16 cellular contexts compared by ENCODE assay signal in the genomic region with DNA sequence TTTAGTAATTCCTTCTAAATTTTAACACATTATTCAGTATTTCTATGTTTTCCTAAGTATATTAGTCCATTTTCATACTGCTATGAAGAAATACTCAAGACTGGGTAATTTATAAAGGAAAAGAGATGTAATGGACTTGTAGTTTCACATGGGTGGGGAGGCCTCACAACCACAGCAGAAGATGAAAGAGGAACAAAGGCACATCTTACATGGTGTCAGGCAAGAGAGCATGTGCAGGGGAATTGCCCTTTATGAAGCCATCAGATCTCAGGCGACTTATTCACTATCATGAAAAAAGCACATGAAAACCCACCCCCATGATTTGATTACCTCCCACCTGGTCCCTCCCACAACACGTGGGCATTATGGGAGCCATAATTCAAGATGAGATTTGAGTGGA. TPM values are rescaled to one million over a fixed set of nuclear protein-coding genes. Genes with fewer than 3 reads are reported as not detected.
DNase-seq lines count a peak whose midpoint lies in the region; ATAC-seq, FAIRE-seq and TF ChIP-seq lines count a peak whose summit lies in the region.
"Had no signal": no experiment of that assay in that cellular context is flagged by ENCODE, and none has a peak within 500 bp of the region (broad histone marks: within the 10 kb centered on the region; RNA-seq: fewer than 3 reads in every experiment).

No MANE protein-coding gene starts in this region.

- peak; percentile 36 for FAIRE-seq in GM18507 (lab: Jason Lieb, UNC)

- H3K27ac ChIP-seq in CD8-positive, alpha-beta memory T cell (ENCODE audit: low read depth, low read length), result no peak overlapping the region
- H3K27ac ChIP-seq in VCaP, result peak overlapping the region; percentile 44; the same call in 1 of the 2 replicates
- no peak overlapping the region for H3K27ac ChIP-seq in naive thymus-derived CD4-positive, alpha-beta T cell (ENCODE audit: low read depth, low read length)
- H3K27ac ChIP-seq: thoracic aorta had no signal

- H3K36me3 ChIP-seq in CD8-positive, alpha-beta memory T cell (ENCODE audit: insufficient read depth, low read length), result peaks cover 15% of the 10 kb centered on the region
- peaks cover 0 to 12% (median 1%) of the 10 kb centered on the region in 3 experiments for H3K36me3 ChIP-seq in naive thymus-derived CD4-positive, alpha-beta T cell (ENCODE audit: control insufficient read depth in 2 of 3, insufficient read depth in 3 of 3, low read length in 3 of 3)
- H3K36me3 ChIP-seq: BE2C, HAP-1, thoracic aorta had no signal

- peaks cover 43 to 66% (median 45%) of the 10 kb centered on the region in 3 donors for H3K36me3 Mint-ChIP-seq in CD8-positive, alpha-beta memory T cell
- H3K36me3 Mint-ChIP-seq in naive thymus-derived CD4-positive, alpha-beta T cell, result peaks cover 8 to 79% (median 34%) of the 10 kb centered on the region in 5 donors

- no peak for TF ChIP-seq CTCF in VCaP (conservative IDR thresholded peaks at IDR 0.05)

- H3K27me3 Mint-ChIP-seq in CD8-positive, alpha-beta memory T cell, result no peaks in the 10 kb centered on the region
- H3K27me3 Mint-ChIP-seq in naive thymus-derived CD4-positive, alpha-beta T cell, result no peaks in the 10 kb centered on the region

- H3K4me1 ChIP-seq in CD8-positive, alpha-beta memory T cell (ENCODE audit: insufficient read depth, low read length), result peaks cover 45% of the 10 kb centered on the region
- peaks cover 33 to 45% of the 10 kb centered on the region in 2 donors for H3K4me1 ChIP-seq in naive thymus-derived CD4-positive, alpha-beta T cell (ENCODE audit: control insufficient read depth in 2 of 2, insufficient read depth in 2 of 2, low read length in 2 of 2)
- H3K4me1 ChIP-seq: BE2C, HAP-1 had no signal

- peak overlapping the region in 5 of 7 donors; percentile 4 to 54 (median 30) for H3K4me3 Mint-ChIP-seq in CD8-positive, alpha-beta memory T cell
- peak overlapping the region in 6 of 10 donors; percentile 2 to 45 (median 26) for H3K4me3 Mint-ChIP-seq in naive thymus-derived CD4-positive, alpha-beta T cell

- peak overlapping the region; percentile 55 to 96 (median 88) for H3K27ac Mint-ChIP-seq in CD8-positive, alpha-beta memory T cell
- H3K27ac Mint-ChIP-seq in naive thymus-derived CD4-positive, alpha-beta T cell, result peak overlapping the region in 8 of 9 donors; percentile 10 to 87 (median 39)

- peaks cover 2 to 20% (median 15%) of the 10 kb centered on the region in 5 donors for H3K9me3 Mint-ChIP-seq in CD8-positive, alpha-beta memory T cell
- H3K9me3 Mint-ChIP-seq in naive thymus-derived CD4-positive, alpha-beta T cell, result peaks cover 2 to 32% (median 10%) of the 10 kb centered on the region in 11 donors

- H3K4me1 Mint-ChIP-seq in CD8-positive, alpha-beta memory T cell, result peaks cover 69 to 79% (median 74%) of the 10 kb centered on the region in 3 donors
- peaks cover 36 to 69% (median 49%) of the 10 kb centered on the region in 7 donors for H3K4me1 Mint-ChIP-seq in naive thymus-derived CD4-positive, alpha-beta T cell

- POLR2A ChIA-PET in CD8-positive, alpha-beta memory T cell (lab: Charles Lee), result no interaction called here
- POLR2A ChIA-PET in naive thymus-derived CD4-positive, alpha-beta T cell (lab: Charles Lee), result interaction anchor here (0.8 kb wide), 1 partner anchor 13 kb away, joined by 3 read pairs; no protein-coding TSS in a partner anchor

- no peak overlapping the region for H3K4me3 ChIP-seq in CD8-positive, alpha-beta memory T cell (ENCODE audit: low read length)
- no peak overlapping the region for H3K4me3 ChIP-seq in naive thymus-derived CD4-positive, alpha-beta T cell (ENCODE audit: low read length)
- H3K4me3 ChIP-seq: HAP-1, heart left ventricle, thoracic aorta had no signal

- H3K27me3 ChIP-seq in CD8-positive, alpha-beta memory T cell (ENCODE audit: insufficient read depth, low read length, poor library complexity, severe bottlenecking), result no peaks in the 10 kb centered on the region
- no peaks in the 10 kb centered on the region for H3K27me3 ChIP-seq in naive thymus-derived CD4-positive, alpha-beta T cell (ENCODE audit: control insufficient read depth in 2 of 2, insufficient read depth in 2 of 2, low read length in 2 of 2)
- H3K27me3 ChIP-seq: BE2C, heart left ventricle had no signal

- CTCF ChIA-PET in CD8-positive, alpha-beta memory T cell (lab: Charles Lee), result no interaction called here
- CTCF ChIA-PET in naive thymus-derived CD4-positive, alpha-beta T cell (lab: Charles Lee), result no interaction called here

- ATAC-seq in naive thymus-derived CD4-positive, alpha-beta T cell, result no peak
- ATAC-seq in GM21576 (IDR thresholded peaks at IDR 0.05; ENCODE audit: unreplicated experiment), result no peak
- ATAC-seq: heart left ventricle had no signal

- DNase-seq in CD8-positive, alpha-beta memory T cell, result no peak
- no peak for DNase-seq in GM18507 (ENCODE audit: extremely low spot score, insufficient read length, low read depth)
- no peak for DNase-seq in naive thymus-derived CD4-positive, alpha-beta T cell
- DNase-seq in HT-29 (ENCODE audit: low spot score), result no peak
- no peak for DNase-seq in H4 (ENCODE audit: low spot score)
- DNase-seq: BE2C; central memory CD4-positive, alpha-beta T cell; DMS153; effector memory CD4-positive, alpha-beta T cell; heart left ventricle; KBM-7; stimulated activated CD4-positive, alpha-beta T cell treated with anti-CD3 and anti-CD28 coated beads, Interleukin-4, amount 100 ng/mL, for 1 hour had no signal

- no peaks in the 10 kb centered on the region for H3K9me3 ChIP-seq in CD8-positive, alpha-beta memory T cell (ENCODE audit: low read length)
- no peaks in the 10 kb centered on the region for H3K9me3 ChIP-seq in naive thymus-derived CD4-positive, alpha-beta T cell (ENCODE audit: control insufficient read depth in 2 of 3, low read length in 3 of 3)
- H3K9me3 ChIP-seq: BE2C, HAP-1, thoracic aorta had no signal

- intact Hi-C loops in naive thymus-derived CD4-positive, alpha-beta T cell (cut with micrococcal nuclease), result loop anchor here (5.0 kb wide), 2 partner anchors 60 to 200 kb away; a partner anchor contains a TSS

RNA-seq across cellular contexts. Expression of a gene that starts 15.6 kb away (rescaled TPM):
- 10 to 100 TPM; 67.2 to 74.5 TPM for total RNA-seq in CD8-positive, alpha-beta memory T cell
- polyA plus RNA-seq in CD8-positive, alpha-beta memory T cell, result 180 TPM
- 100 to 1,000 TPM in 2 of 5 experiments, 10 to 100 TPM in 3; 31.8 to 784 (median 53.6) TPM for total RNA-seq in naive thymus-derived CD4-positive, alpha-beta T cell
- polyA plus RNA-seq in naive thymus-derived CD4-positive, alpha-beta T cell, result 10 to 100 TPM; 30.0 to 42.1 TPM
- 0.03 TPM in 1 of 2 replicates, not detected in the other for total RNA-seq in HT-29 (2014; rRNA removed; shearing (Covaris generic))
- total RNA-seq in H4 (2014; rRNA removed; shearing (Covaris generic)), result 0.25 TPM in 1 of 2 replicates, not detected in the other

RNA-seq across cellular contexts. Expression of a gene that starts 58.3 kb away (rescaled TPM):
- total RNA-seq in CD8-positive, alpha-beta memory T cell, result 10 to 100 TPM; 24.2 to 26.6 TPM
- polyA plus RNA-seq in CD8-positive, alpha-beta memory T cell, result 48.3 TPM
- 100 to 1,000 TPM in 1 of 5 experiments, 10 to 100 TPM in 4; 29.1 to 174 (median 37.4) TPM for total RNA-seq in naive thymus-derived CD4-positive, alpha-beta T cell
- polyA plus RNA-seq in naive thymus-derived CD4-positive, alpha-beta T cell, result 10 to 100 TPM; 36.4 to 49.3 TPM
- 0.23 and 0.47 TPM in 2 replicates for total RNA-seq in HT-29 (2014; rRNA removed; shearing (Covaris generic))
- total RNA-seq in H4 (2014; rRNA removed; shearing (Covaris generic)), result 1.0 and 2.5 TPM in 2 replicates

Comparison
In these comparisons a context has a peak if more than half of its experiments do, and no peak if none do; other contexts are left out.
1. RNA of a gene that starts 15.6 kb away (total RNA-seq): 67.2 to 74.5 TPM in CD8-positive, alpha-beta memory T cell and 31.8 to 784 TPM in naive thymus-derived CD4-positive, alpha-beta T cell; 0.25 TPM in H4 and 0.03 TPM in HT-29; every median in the first group is over 10 times any median in the second.